11 cellular contexts compared by ENCODE assay signal in the genomic region with DNA sequence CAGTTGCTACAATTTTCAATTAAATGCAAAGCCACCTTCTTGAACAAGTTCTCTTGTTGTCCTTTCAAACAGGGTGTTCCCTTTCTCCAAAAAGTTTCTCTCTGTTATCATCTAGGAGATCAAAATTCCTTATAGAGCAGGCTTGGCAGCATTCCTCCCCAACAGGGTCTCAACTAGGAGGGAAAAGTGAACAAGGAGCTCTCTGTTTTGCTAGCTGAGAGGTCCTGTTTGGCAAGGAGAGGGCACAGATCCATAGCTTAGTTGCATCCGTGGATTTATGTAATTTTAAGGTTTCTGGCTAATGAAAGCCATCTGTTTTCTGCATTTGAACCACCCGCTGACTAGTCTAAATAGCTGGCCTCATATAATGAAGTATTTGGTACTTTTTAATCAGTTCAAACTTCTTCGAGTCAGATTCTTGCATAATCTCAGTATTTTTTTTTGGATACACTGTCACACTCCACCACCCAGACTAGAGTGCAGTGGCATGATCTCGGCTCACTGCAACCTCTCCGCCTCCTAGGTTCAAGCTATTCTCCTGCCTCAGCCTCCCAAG. TPM values are rescaled to one million over a fixed set of nuclear protein-coding genes. Genes with fewer than 3 reads are reported as not detected.
A peak's percentile ranks its signal among the peaks of the same experiment; 100 is the strongest.
DNase-seq lines count a peak whose midpoint lies in the region; ATAC-seq and TF ChIP-seq lines count a peak whose summit lies in the region.
"Had no signal": no experiment of that assay in that cellular context is flagged by ENCODE, and none has a peak within 500 bp of the region (broad histone marks: within the 10 kb centered on the region; RNA-seq: fewer than 3 reads in every experiment).

No MANE protein-coding gene starts in this region.

- DNase-seq in G401 (ENCODE audit: low spot score) (peak; percentile 54), SJSA1 (ENCODE audit: low read depth in 1 of 2, low spot score in 2 of 2) (peak in 1 of 2 experiments; percentile 53), foreskin fibroblast (peak; percentile 60 to 78), gastrocnemius medialis (no peak), D341Med (ENCODE audit: low spot score) (no peak)
- DNase-seq in activated CD8-positive, alpha-beta memory T cell treated with anti-CD3 and anti-CD28 coated beads, Interleukin-2, amount 50 U/mL, for 48 hours: no peak
- DNase-seq: activated CD4-positive, CD25-positive, alpha-beta regulatory T cell; effector CD8-positive, alpha-beta T cell had no signal

- H3K27ac ChIP-seq in SJSA1: peak overlapping the region; percentile 75
- H3K27ac ChIP-seq in gastrocnemius medialis: peak overlapping the region; percentile 52 to 71 (median 63)

- TF ChIP-seq CTCF in foreskin fibroblast (IDR thresholded peaks at IDR 0.05; ENCODE audit: low read depth, low read length): no peak
- no peak for TF ChIP-seq CTCF in gastrocnemius medialis (IDR thresholded peaks at IDR 0.05 in 4 of 5, conservative IDR thresholded peaks at IDR 0.05 in 1 of 5)

- H3K36me3 ChIP-seq in SJSA1: 0 out of 2 replicates have a peak, but pooled peaks cover 3% of the 10 kb centered on the region
- no peaks in the 10 kb centered on the region for H3K36me3 ChIP-seq in gastrocnemius medialis

- in situ Hi-C loops in G401 (cut with HindIII; ENCODE audit: low sequenced_read_pairs) (no loop called here), gastrocnemius medialis (cut with MboI; ENCODE audit: low sequenced_read_pairs in 4 of 4) (no loop called here)

- H3K4me1 ChIP-seq in SJSA1 (replicated peaks): peaks cover 19% of the 10 kb centered on the region
- H3K4me1 ChIP-seq in gastrocnemius medialis: peaks cover 4 to 6% of the 10 kb centered on the region in 2 donors

- peak; percentile 19 to 57 for ATAC-seq in gastrocnemius medialis
- ATAC-seq in GM18502 (IDR thresholded peaks at IDR 0.05; ENCODE audit: poor library complexity, unreplicated experiment): no peak
- ATAC-seq in HG03095 (IDR thresholded peaks at IDR 0.05; ENCODE audit: unreplicated experiment): no peak
- ATAC-seq: stimulated activated effector memory CD8-positive, alpha-beta T cell treated with anti-CD3 and anti-CD28 coated beads, Interleukin-12 subunit alpha, Interleukin-12 subunit beta, amount 100 ng/mL, for 72 hours had no signal

- no peak for TF ChIP-seq POLR2A in gastrocnemius medialis (IDR thresholded peaks at IDR 0.05)

- intact Hi-C loops in gastrocnemius medialis (cut with DNase I; ENCODE audit: low total_unique reads): no loop called here

- H3K9me3 ChIP-seq in SJSA1 (replicated peaks): no peaks in the 10 kb centered on the region
- no peaks in the 10 kb centered on the region for H3K9me3 ChIP-seq in gastrocnemius medialis

- H3K4me3 ChIP-seq in SJSA1 (no peak overlapping the region), foreskin fibroblast (ENCODE audit: low read depth in 1 of 2, low read length in 2 of 2) (no peak overlapping the region), gastrocnemius medialis (no peak overlapping the region)

- no peaks in the 10 kb centered on the region for H3K27me3 ChIP-seq in SJSA1 (replicated peaks)
- H3K27me3 ChIP-seq in gastrocnemius medialis: no peaks in the 10 kb centered on the region

RNA-seq across cellular contexts. Expression of gene APP, which starts 54.0 kb away (rescaled TPM):
- 189 and 254 TPM in 2 replicates for total RNA-seq in G401 (2014; rRNA removed; shearing (Covaris generic))
- total RNA-seq in SJSA1 (2014; rRNA removed; shearing (Covaris generic)): 177 and 221 TPM in 2 replicates
- 10 to 100 TPM; 45.8 to 73.2 (median 70.1) TPM for total RNA-seq in gastrocnemius medialis

Comparison
In these comparisons a context has a peak if more than half of its experiments do, and no peak if none do; other contexts are left out.
1. DNase-seq: peak in G401 (single experiment) and foreskin fibroblast (2 of 2); none in gastrocnemius medialis (0 of 2), activated CD8-positive, alpha-beta memory T cell treated with anti-CD3 and anti-CD28 coated beads, Interleukin-2, amount 50 U/mL, for 48 hours (single experiment) and D341Med (single experiment).
2. ATAC-seq: peak in gastrocnemius medialis (2 of 2); none in GM18502 (single experiment) and HG03095 (single experiment).